9 cellular contexts compared by ENCODE assay signal in genomic region chr6:14452567-14453527, GRCh38.
DNase-seq lines count a peak whose midpoint lies in the region; ATAC-seq and TF ChIP-seq lines count a peak whose summit lies in the region.
"Had no signal": no experiment of that assay in that cellular context is flagged by ENCODE, and none has a peak within 500 bp of the region (broad histone marks: within the 10 kb centered on the region; RNA-seq: fewer than 3 reads in every experiment).

No MANE protein-coding gene starts in this region.

- no peaks in the 10 kb centered on the region for H4K20me1 ChIP-seq in OCI-LY7 (ENCODE audit: insufficient read depth, low read length)

- H3K4me3 ChIP-seq in GM08714 (ENCODE audit: low read length) (peak overlapping the region; percentile 31; the same call in 1 of the 2 replicates), psoas muscle (no peak overlapping the region), H7 (ENCODE audit: insufficient read depth, low read depth, low read length) (no peak overlapping the region), OCI-LY7 (ENCODE audit: low read depth, low read length, poor library complexity, severe bottlenecking) (no peak overlapping the region)

- no peak overlapping the region for H2AFZ ChIP-seq in OCI-LY7 (ENCODE audit: low read length)

- no peaks in the 10 kb centered on the region for H3K79me2 ChIP-seq in OCI-LY7 (ENCODE audit: insufficient read depth, low read depth, low read length)

- H3K9me2 ChIP-seq in OCI-LY7 (ENCODE audit: insufficient read depth, low read length) = no peaks in the 10 kb centered on the region

- H3K4me2 ChIP-seq in OCI-LY7 (ENCODE audit: low read length) = no peak overlapping the region

- no peak for TF ChIP-seq CTCF in psoas muscle (IDR thresholded peaks at IDR 0.05)
- TF ChIP-seq CTCF in OCI-LY7 (conservative IDR thresholded peaks at IDR 0.05; ENCODE audit: low read length) = no peak

- POLR2A ChIA-PET in OCI-LY7 (lab: Charles Lee) = no interaction called here

- whole genome bisulfite sequencing in psoas muscle, 3 donors = 48 to 61% (median 54%) methylated on average over 17 of the region's 17 CpGs

- CTCF ChIA-PET in OCI-LY7 (lab: Charles Lee; ENCODE audit: unreplicated experiment) = no interaction called here

- H3K9me3 ChIP-seq in psoas muscle = no peaks in the 10 kb centered on the region
- H3K9me3 ChIP-seq in OCI-LY7 (ENCODE audit: low read length) = peaks cover 6% of the 10 kb centered on the region; the same call in 1 of the 2 replicates

- ATAC-seq in HG03457 (IDR thresholded peaks at IDR 0.05; ENCODE audit: unreplicated experiment) (peak; percentile 72), psoas muscle (peak; percentile 36 to 71 (median 60))

- peak; percentile 39 for DNase-seq in activated CD8-positive, alpha-beta memory T cell treated with anti-CD3 and anti-CD28 coated beads, Interleukin-2, amount 50 U/mL, for 24 hours (ENCODE audit: extremely low read depth)
- DNase-seq in psoas muscle (no peak), H7 (no peak), putamen (ENCODE audit: low spot score) (no peak), OCI-LY7 (ENCODE audit: low spot score) (no peak), hypothalamus (lab: John Stamatoyannopoulos, UW) (no peak)

- no TSS peak for BruUV-seq in OCI-LY7 (replicated peaks; lab: Mats Ljungman, UMichigan)

- H3K27me3 ChIP-seq in psoas muscle (ENCODE audit: insufficient read depth in 3 of 3, low read length in 2 of 3) (no peaks in the 10 kb centered on the region), H7 (ENCODE audit: control insufficient read depth, insufficient read depth, low read length) (no peaks in the 10 kb centered on the region)

- no peak overlapping the region for H3K27ac ChIP-seq in psoas muscle
- no peak overlapping the region for H3K27ac ChIP-seq in OCI-LY7 (ENCODE audit: low read depth, low read length, poor library complexity, severe bottlenecking)
- H3K27ac ChIP-seq: VCaP had no signal

- intact Hi-C loops in psoas muscle (cut with DNase I) = no loop called here
- intact Hi-C loops in OCI-LY7 (cut with micrococcal nuclease; ENCODE audit: unreplicated experiment) = no loop called here

- H3K36me3 ChIP-seq in psoas muscle (ENCODE audit: insufficient read depth in 1 of 2, low read depth in 1 of 2) (no peaks in the 10 kb centered on the region), H7 (replicated peaks; ENCODE audit: control insufficient read depth, insufficient read depth, low read length) (no peaks in the 10 kb centered on the region), OCI-LY7 (ENCODE audit: insufficient read depth, low read length) (no peaks in the 10 kb centered on the region)

- no peaks in the 10 kb centered on the region for H3K4me1 ChIP-seq in psoas muscle
- peaks cover 4% of the 10 kb centered on the region for H3K4me1 ChIP-seq in OCI-LY7 (ENCODE audit: insufficient read depth, low read length, poor library complexity, severe bottlenecking)
